In the genomic region with DNA sequence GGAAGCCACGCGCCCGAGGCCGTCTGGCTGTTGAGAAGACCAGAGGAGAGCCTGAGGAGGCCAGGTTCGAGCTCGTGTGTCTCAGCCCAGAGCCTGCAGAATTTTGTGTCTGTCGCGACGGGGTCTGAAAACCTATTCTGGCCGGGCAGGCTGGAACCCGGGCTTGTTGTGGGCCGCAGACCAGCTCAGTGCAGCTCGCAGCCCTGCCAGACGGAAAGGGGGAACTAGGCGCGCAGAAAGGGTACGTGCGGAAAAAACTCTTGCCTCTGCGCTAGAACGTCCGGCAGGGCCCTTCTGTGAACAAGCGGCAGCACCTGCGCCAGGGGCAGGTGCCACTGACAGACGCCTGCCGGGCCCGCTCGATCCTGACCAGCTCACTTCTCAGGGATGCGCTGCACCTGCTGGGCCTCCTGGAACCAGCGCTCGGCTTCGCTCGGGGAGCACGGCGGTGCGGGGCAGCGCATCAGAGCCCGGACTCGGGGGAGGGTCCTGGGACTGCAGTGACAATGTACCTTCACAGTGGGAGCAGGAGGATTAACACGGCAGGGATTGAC, we compare ENCODE assay signal across 29 cellular contexts.
"Had no signal": no experiment of that assay in that cellular context is flagged by ENCODE, and none has a peak within 500 bp of the region (broad histone marks: within the 10 kb centered on the region; RNA-seq: fewer than 3 reads in every experiment).

No MANE protein-coding gene starts in this region.

- H3K4me3 ChIP-seq: pancreas, prostate gland, sigmoid colon, upper lobe of left lung, vagina had no signal

- H3K27me3 Mint-ChIP-seq: activated CD8-positive, alpha-beta memory T cell treated with anti-CD3 and anti-CD28 coated beads, Interleukin-2, amount 10 ng/mL, durations not matched to agents 7 days and 5 days; memory B cell; stimulated activated memory B cell treated with anti-CD40 and anti-IgM and Interleukin-4, amounts not matched to agents 10 μg/mL and 1 μg/mL and 100 μg/mL, for 72 hours; stimulated activated naive CD8-positive, alpha-beta T cell treated with anti-CD3 and anti-CD28 coated beads, Interleukin-15, amount 100 ng/mL, for 72 hours had no signal

- H3K36me3 ChIP-seq: neutrophil, pancreas, prostate gland, sigmoid colon, upper lobe of left lung, vagina had no signal

- DNase-seq: activated CD4-positive, alpha-beta T cell treated with anti-CD3 and anti-CD28 coated beads for 36 hours; activated CD4-positive, CD25-positive, alpha-beta regulatory T cell; activated CD8-positive, alpha-beta memory T cell treated with anti-CD3 and anti-CD28 coated beads, Interleukin-2, amount 10 ng/mL, durations not matched to agents 7 days and 5 days; activated CD8-positive, alpha-beta T cell treated with anti-CD3 and anti-CD28 coated beads, Interleukin-2, amount 10 ng/mL, durations not matched to agents 7 days and 5 days; activated gamma-delta T cell; activated naive CD4-positive, alpha-beta T cell treated with anti-CD3 and anti-CD28 coated beads, Interleukin-2, amount 10 ng/mL, durations not matched to agents 7 days and 5 days; activated T-cell treated with anti-CD3 and anti-CD28 coated beads, Interleukin-2, amount 50 U/mL, for 72 hours; amniotic stem cell; central memory CD4-positive, alpha-beta T cell; dermis blood vessel endothelial cell; effector CD4-positive, alpha-beta T cell; left colon; naive thymus-derived CD8-positive, alpha-beta T cell; pancreas; retina; sigmoid colon; small intestine; stimulated activated CD4-positive, alpha-beta T cell treated with anti-CD3 and anti-CD28 coated beads, Interleukin-1b, Interleukin-23, amount 100 ng/mL, for 48 hours; stimulated activated CD4-positive, alpha-beta T cell treated with anti-CD3 and anti-CD28 coated beads, Interleukin-4, amount 100 ng/mL, for 4 hours; stimulated activated CD8-positive, alpha-beta memory T cell treated with anti-CD3 and anti-CD28 coated beads, Interleukin-4, amount 100 ng/mL, for 48 hours; stimulated activated naive CD8-positive, alpha-beta T cell treated with anti-CD3 and anti-CD28 coated beads, Interleukin-15, amount 100 ng/mL, for 72 hours; substantia nigra had no signal

- H3K27me3 ChIP-seq: neutrophil, upper lobe of left lung, vagina had no signal

- H3K36me3 Mint-ChIP-seq: activated CD8-positive, alpha-beta memory T cell treated with anti-CD3 and anti-CD28 coated beads, Interleukin-2, amount 10 ng/mL, durations not matched to agents 7 days and 5 days; activated naive CD4-positive, alpha-beta T cell treated with anti-CD3 and anti-CD28 coated beads, Interleukin-2, amount 10 ng/mL, durations not matched to agents 7 days and 5 days had no signal

- ATAC-seq: activated CD4-positive, alpha-beta T cell treated with anti-CD3 and anti-CD28 coated beads for 36 hours; activated CD8-positive, alpha-beta memory T cell treated with anti-CD3 and anti-CD28 coated beads, Interleukin-2, amount 10 ng/mL, durations not matched to agents 7 days and 5 days; activated CD8-positive, alpha-beta T cell treated with anti-CD3 and anti-CD28 coated beads, Interleukin-2, amount 10 ng/mL, durations not matched to agents 7 days and 5 days; activated T-cell treated with anti-CD3 and anti-CD28 coated beads, Interleukin-2, amount 50 U/mL, for 72 hours; left colon; naive thymus-derived CD8-positive, alpha-beta T cell; pancreas; stimulated activated memory B cell treated with anti-CD40 and anti-IgM and Interleukin-4, amounts not matched to agents 10 μg/mL and 1 μg/mL and 100 μg/mL, for 72 hours; stimulated activated naive CD8-positive, alpha-beta T cell treated with anti-CD3 and anti-CD28 coated beads, Interleukin-15, amount 100 ng/mL, for 72 hours had no signal

- H3K4me1 ChIP-seq: pancreas, prostate gland, sigmoid colon, upper lobe of left lung, vagina had no signal

- H3K27ac ChIP-seq: epithelial cell of prostate, neutrophil, pancreas, prostate gland, sigmoid colon, upper lobe of left lung, vagina had no signal

- H3K27ac Mint-ChIP-seq: activated CD4-positive, alpha-beta T cell treated with anti-CD3 and anti-CD28 coated beads for 36 hours; activated CD8-positive, alpha-beta memory T cell treated with anti-CD3 and anti-CD28 coated beads, Interleukin-2, amount 10 ng/mL, durations not matched to agents 7 days and 5 days; activated CD8-positive, alpha-beta T cell treated with anti-CD3 and anti-CD28 coated beads, Interleukin-2, amount 10 ng/mL, durations not matched to agents 7 days and 5 days; activated naive CD4-positive, alpha-beta T cell treated with anti-CD3 and anti-CD28 coated beads, Interleukin-2, amount 10 ng/mL, durations not matched to agents 7 days and 5 days; activated T-cell treated with anti-CD3 and anti-CD28 coated beads, Interleukin-2, amount 50 U/mL, for 72 hours; memory B cell; stimulated activated memory B cell treated with anti-CD40 and anti-IgM and Interleukin-4, amounts not matched to agents 10 μg/mL and 1 μg/mL and 100 μg/mL, for 72 hours; stimulated activated naive CD8-positive, alpha-beta T cell treated with anti-CD3 and anti-CD28 coated beads, Interleukin-15, amount 100 ng/mL, for 72 hours had no signal

- H3K9me3 Mint-ChIP-seq: activated naive CD4-positive, alpha-beta T cell treated with anti-CD3 and anti-CD28 coated beads, Interleukin-2, amount 10 ng/mL, durations not matched to agents 7 days and 5 days; activated T-cell treated with anti-CD3 and anti-CD28 coated beads, Interleukin-2, amount 50 U/mL, for 72 hours had no signal

- H3K9me3 ChIP-seq: neutrophil, pancreas, prostate gland, sigmoid colon, vagina had no signal

- H3K4me1 Mint-ChIP-seq: activated CD4-positive, alpha-beta T cell treated with anti-CD3 and anti-CD28 coated beads for 36 hours; activated CD8-positive, alpha-beta memory T cell treated with anti-CD3 and anti-CD28 coated beads, Interleukin-2, amount 10 ng/mL, durations not matched to agents 7 days and 5 days; activated naive CD4-positive, alpha-beta T cell treated with anti-CD3 and anti-CD28 coated beads, Interleukin-2, amount 10 ng/mL, durations not matched to agents 7 days and 5 days; memory B cell; naive thymus-derived CD8-positive, alpha-beta T cell; stimulated activated memory B cell treated with anti-CD40 and anti-IgM and Interleukin-4, amounts not matched to agents 10 μg/mL and 1 μg/mL and 100 μg/mL, for 72 hours; stimulated activated naive CD8-positive, alpha-beta T cell treated with anti-CD3 and anti-CD28 coated beads, Interleukin-15, amount 100 ng/mL, for 72 hours had no signal

- H3K4me3 Mint-ChIP-seq: activated CD4-positive, alpha-beta T cell treated with anti-CD3 and anti-CD28 coated beads for 36 hours; activated CD8-positive, alpha-beta memory T cell treated with anti-CD3 and anti-CD28 coated beads, Interleukin-2, amount 10 ng/mL, durations not matched to agents 7 days and 5 days; activated CD8-positive, alpha-beta T cell treated with anti-CD3 and anti-CD28 coated beads, Interleukin-2, amount 10 ng/mL, durations not matched to agents 7 days and 5 days; activated naive CD4-positive, alpha-beta T cell treated with anti-CD3 and anti-CD28 coated beads, Interleukin-2, amount 10 ng/mL, durations not matched to agents 7 days and 5 days; activated T-cell treated with anti-CD3 and anti-CD28 coated beads, Interleukin-2, amount 50 U/mL, for 72 hours; memory B cell; stimulated activated memory B cell treated with anti-CD40 and anti-IgM and Interleukin-4, amounts not matched to agents 10 μg/mL and 1 μg/mL and 100 μg/mL, for 72 hours; stimulated activated naive CD8-positive, alpha-beta T cell treated with anti-CD3 and anti-CD28 coated beads, Interleukin-15, amount 100 ng/mL, for 72 hours had no signal
